ENCODE assay signal across 1 cellular context in genomic region chr6:29908341-29908662, GRCh38.
TF ChIP-seq lines count a peak whose summit lies in the region.

No MANE protein-coding gene starts in this region.

TF ChIP-seq in H1, 55 proteins besides CTCF, POLR2A, EP300 and RAD21:
- TF ChIP-seq CHD7 (IDR thresholded peaks at IDR 0.05; ENCODE audit: insufficient replicate concordance, low read length) (no peak), GTF2F1 (IDR thresholded peaks at IDR 0.05; ENCODE audit: borderline replicate concordance, low read depth, low read length) (no peak), FOSL1 (IDR thresholded peaks at IDR 0.05; ENCODE audit: insufficient read depth, low read depth, low read length) (no peak), CHD1 (IDR thresholded peaks at IDR 0.05; ENCODE audit: low read depth, low read length) (no peak), ZNF274 (IDR thresholded peaks at IDR 0.05; ENCODE audit: borderline replicate concordance, extremely low read depth, low read length) (no peak), BCL11A (IDR thresholded peaks at IDR 0.05; ENCODE audit: low read depth in 2 of 2, low read length in 2 of 2) (no peak), SP1 (IDR thresholded peaks at IDR 0.05; ENCODE audit: low read depth, low read length) (no peak), CHD2 (IDR thresholded peaks at IDR 0.05; ENCODE audit: low read length) (no peak), PHF8 (conservative IDR thresholded peaks at IDR 0.05; ENCODE audit: low read depth, low read length) (no peak), SIRT6 (IDR thresholded peaks at IDR 0.05; ENCODE audit: low read length) (no peak), CEBPB (IDR thresholded peaks at IDR 0.05; ENCODE audit: low read depth, low read length) (no peak)
